Comparison of ENCODE assay signal across 11 cellular contexts in the genomic region with DNA sequence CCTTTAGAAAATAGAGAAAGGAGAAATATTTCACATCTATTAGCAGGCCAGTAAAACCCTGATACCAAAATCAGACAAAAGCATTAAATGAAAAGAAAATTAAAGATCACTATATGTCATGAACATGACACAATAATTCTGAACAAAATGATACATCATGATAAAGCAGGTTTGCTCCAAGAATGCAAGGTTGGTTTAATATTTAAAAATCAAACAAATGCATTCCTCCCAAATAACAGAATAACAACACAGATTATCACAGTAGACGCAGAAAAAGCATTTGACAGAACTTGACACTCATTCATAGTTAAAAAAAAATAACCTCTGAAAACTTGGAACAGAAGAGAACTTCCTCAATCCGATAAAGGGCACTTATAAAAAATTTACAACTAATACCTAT.
"Had no signal": no experiment of that assay in that cellular context is flagged by ENCODE, and none has a peak within 500 bp of the region (broad histone marks: within the 10 kb centered on the region; RNA-seq: fewer than 3 reads in every experiment).

No MANE protein-coding gene starts in this region.

- DNase-seq: GM23248, GOT3, H7, H9, HCEC 1CT, HFFc6 had no signal

- H3K4me1 ChIP-seq: HAP-1 had no signal

- FAIRE-seq: H1, H54 had no signal

- H3K9ac ChIP-seq: GM23248 had no signal

- ATAC-seq: GM23338, HCT116 had no signal

- H2AFZ ChIP-seq: GM23248, GM23338 had no signal

- H3K36me3 ChIP-seq: HAP-1 had no signal

- H3K4me2 ChIP-seq: GM23338 had no signal

- H3K27ac ChIP-seq: GM23248 had no signal

- H3K4me3 ChIP-seq: GM23248, GM23338, HAP-1 had no signal
